In the genomic region with DNA sequence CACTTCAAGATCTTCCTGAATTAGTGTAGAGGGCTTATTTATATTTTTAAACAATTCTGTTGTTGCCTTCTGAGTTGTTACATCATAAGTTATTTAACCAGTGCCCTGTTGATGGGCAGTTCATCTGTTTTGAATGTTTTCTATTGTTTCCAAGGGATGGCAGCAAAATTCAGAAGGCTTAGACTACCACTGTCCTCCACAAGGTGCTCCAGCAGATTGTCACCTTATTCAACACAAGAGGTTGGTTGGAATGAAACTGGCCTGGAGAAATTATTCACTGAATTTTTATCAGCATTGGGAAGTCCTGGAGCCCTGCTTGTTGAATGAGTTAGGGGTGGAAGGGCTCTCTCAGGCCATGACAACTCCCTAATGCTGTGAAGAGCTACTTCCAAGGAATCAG, we compare ENCODE assay signal across 13 cellular contexts. TPM values are rescaled to one million over a fixed set of nuclear protein-coding genes. Genes with fewer than 3 reads are reported as not detected.
DNase-seq lines count a peak whose midpoint lies in the region; ATAC-seq and TF ChIP-seq lines count a peak whose summit lies in the region.
"Had no signal": no experiment of that assay in that cellular context is flagged by ENCODE, and none has a peak within 500 bp of the region (broad histone marks: within the 10 kb centered on the region; RNA-seq: fewer than 3 reads in every experiment).

No MANE protein-coding gene starts in this region.

- peaks cover 0 to 4% of the 10 kb centered on the region in 2 donors for H3K36me3 Mint-ChIP-seq in activated T-cell treated with anti-CD3 and anti-CD28 coated beads, Interleukin-2, amount 50 U/mL, for 72 hours (ENCODE audit: insufficient read depth in 2 of 2)
- H3K36me3 Mint-ChIP-seq in central memory CD8-positive, alpha-beta T cell (ENCODE audit: insufficient read depth) = peaks cover 7% of the 10 kb centered on the region
- H3K36me3 Mint-ChIP-seq in stimulated activated effector memory CD8-positive, alpha-beta T cell treated with anti-CD3 and anti-CD28 coated beads, Interleukin-12 subunit alpha, Interleukin-12 subunit beta, amount 100 ng/mL, for 72 hours = peaks cover 14% of the 10 kb centered on the region

- POLR2A ChIA-PET in GM10248 (lab: Yijun Ruan, JAX) = no interaction called here

- peak overlapping the region; percentile 87 for H3K27ac Mint-ChIP-seq in activated T-cell treated with anti-CD3 and anti-CD28 coated beads, Interleukin-2, amount 50 U/mL, for 72 hours
- no peak overlapping the region for H3K27ac Mint-ChIP-seq in central memory CD8-positive, alpha-beta T cell (ENCODE audit: low read depth)
- peak overlapping the region; percentile 90 for H3K27ac Mint-ChIP-seq in stimulated activated effector memory CD8-positive, alpha-beta T cell treated with anti-CD3 and anti-CD28 coated beads, Interleukin-12 subunit alpha, Interleukin-12 subunit beta, amount 100 ng/mL, for 72 hours

- ATAC-seq in activated T-cell treated with anti-CD3 and anti-CD28 coated beads, Interleukin-2, amount 50 U/mL, for 72 hours (replicated peaks in 1 of 2) = no peak
- ATAC-seq in central memory CD8-positive, alpha-beta T cell (replicated peaks; ENCODE audit: extremely low read depth, poor library complexity, severe bottlenecking) = no peak
- ATAC-seq in stimulated activated effector memory CD8-positive, alpha-beta T cell treated with anti-CD3 and anti-CD28 coated beads, Interleukin-12 subunit alpha, Interleukin-12 subunit beta, amount 100 ng/mL, for 72 hours = no peak

- peaks cover 43% of the 10 kb centered on the region for H3K4me1 Mint-ChIP-seq in activated T-cell treated with anti-CD3 and anti-CD28 coated beads, Interleukin-2, amount 50 U/mL, for 72 hours (ENCODE audit: low read depth)
- H3K4me1 Mint-ChIP-seq in central memory CD8-positive, alpha-beta T cell = peaks cover 38% of the 10 kb centered on the region
- peaks cover 30% of the 10 kb centered on the region for H3K4me1 Mint-ChIP-seq in stimulated activated effector memory CD8-positive, alpha-beta T cell treated with anti-CD3 and anti-CD28 coated beads, Interleukin-12 subunit alpha, Interleukin-12 subunit beta, amount 100 ng/mL, for 72 hours

- CTCF ChIA-PET in GM10248 (lab: Yijun Ruan, JAX) = interaction anchor here (0.8 to 1.3 kb wide), 4 partner anchors 20 to 153 kb away, joined by 3 to 7 read pairs (median 4); no protein-coding TSS in a partner anchor

- no peak for TF ChIP-seq POLR2A in NB4 (IDR thresholded peaks at IDR 0.05; ENCODE audit: extremely low read depth, insufficient read length)

- H3K4me3 ChIP-seq in NB4 (ENCODE audit: low read depth, low read length) = no peak overlapping the region

- peaks cover 13% of the 10 kb centered on the region for H3K27me3 Mint-ChIP-seq in activated T-cell treated with anti-CD3 and anti-CD28 coated beads, Interleukin-2, amount 50 U/mL, for 72 hours (ENCODE audit: low read depth)
- H3K27me3 Mint-ChIP-seq in central memory CD8-positive, alpha-beta T cell = peaks cover 23% of the 10 kb centered on the region

- peak overlapping the region; percentile 89 to 99 for H3K4me3 Mint-ChIP-seq in activated T-cell treated with anti-CD3 and anti-CD28 coated beads, Interleukin-2, amount 50 U/mL, for 72 hours
- H3K4me3 Mint-ChIP-seq in central memory CD8-positive, alpha-beta T cell = peak overlapping the region; percentile 86
- H3K4me3 Mint-ChIP-seq in stimulated activated effector memory CD8-positive, alpha-beta T cell treated with anti-CD3 and anti-CD28 coated beads, Interleukin-12 subunit alpha, Interleukin-12 subunit beta, amount 100 ng/mL, for 72 hours = peak overlapping the region; percentile 83

- TF ChIP-seq CTCF in NB4 (IDR thresholded peaks at IDR 0.05; ENCODE audit: low read depth, low read length) = no peak
- TF ChIP-seq CTCF in GM10248 (IDR thresholded peaks at IDR 0.05; ENCODE audit: control extremely low read depth, extremely low read depth, low read depth, missing control alignments) = no peak

- no peaks in the 10 kb centered on the region for H3K9me3 Mint-ChIP-seq in activated T-cell treated with anti-CD3 and anti-CD28 coated beads, Interleukin-2, amount 50 U/mL, for 72 hours
- no peaks in the 10 kb centered on the region for H3K9me3 Mint-ChIP-seq in central memory CD8-positive, alpha-beta T cell
- H3K9me3 Mint-ChIP-seq in stimulated activated effector memory CD8-positive, alpha-beta T cell treated with anti-CD3 and anti-CD28 coated beads, Interleukin-12 subunit alpha, Interleukin-12 subunit beta, amount 100 ng/mL, for 72 hours = no peaks in the 10 kb centered on the region

- no peak for DNase-seq in activated T-cell treated with anti-CD3 and anti-CD28 coated beads, Interleukin-2, amount 50 U/mL, for 72 hours
- DNase-seq in activated T-cell treated with anti-CD3 and anti-CD28 coated beads, Interleukin-2, amount 50 U/mL, for 1 hour = no peak
- DNase-seq in NB4 (ENCODE audit: low read depth) = peak; percentile 64
- no peak for DNase-seq in central memory CD8-positive, alpha-beta T cell (ENCODE audit: low spot score in 2 of 2)
- no peak for DNase-seq in stimulated activated effector memory CD8-positive, alpha-beta T cell treated with anti-CD3 and anti-CD28 coated beads, Interleukin-12 subunit alpha, Interleukin-12 subunit beta, amount 100 ng/mL, for 72 hours (ENCODE audit: low spot score in 2 of 2)
- no peak for DNase-seq in GM10248 (ENCODE audit: extremely low spot score)
- DNase-seq in LoVo (ENCODE audit: low spot score) = no peak
- DNase-seq in stimulated activated CD4-positive, alpha-beta T cell treated with anti-CD3 and anti-CD28 coated beads, Interleukin-2, amount 100 ng/mL, for 24 hours = no peak
- DNase-seq: amniotic stem cell; NCI-H774; nucleus accumbens; stimulated activated CD4-positive, alpha-beta T cell treated with anti-CD3 and anti-CD28 coated beads, Interleukin-15, amount 100 ng/mL, for 24 hours had no signal

RNA-seq across cellular contexts. Expression of a gene that starts 1.3 kb away (rescaled TPM):
- 10 to 100 TPM; 15.9 to 16.9 TPM for total RNA-seq in activated T-cell treated with anti-CD3 and anti-CD28 coated beads, Interleukin-2, amount 50 U/mL, for 72 hours

RNA-seq across cellular contexts. Expression of a gene that starts 14.2 kb away (rescaled TPM):
- total RNA-seq in activated T-cell treated with anti-CD3 and anti-CD28 coated beads, Interleukin-2, amount 50 U/mL, for 72 hours = not detected
- total RNA-seq: glomerular endothelial cell had no signal

RNA-seq across cellular contexts. Expression of a gene that starts 31.4 kb away (rescaled TPM):
- total RNA-seq in activated T-cell treated with anti-CD3 and anti-CD28 coated beads, Interleukin-2, amount 50 U/mL, for 72 hours = not detected
- total RNA-seq: glomerular endothelial cell had no signal

RNA-seq across cellular contexts. Expression of a gene that starts 31.4 kb away (rescaled TPM):
- total RNA-seq in activated T-cell treated with anti-CD3 and anti-CD28 coated beads, Interleukin-2, amount 50 U/mL, for 72 hours = not detected
- total RNA-seq: glomerular endothelial cell had no signal

RNA-seq across cellular contexts. Expression of a gene that starts 48.7 kb away (rescaled TPM):
- not detected for total RNA-seq in activated T-cell treated with anti-CD3 and anti-CD28 coated beads, Interleukin-2, amount 50 U/mL, for 72 hours
- total RNA-seq: glomerular endothelial cell had no signal
